1 cellular context compared by ENCODE assay signal in genomic region chr17:16463341-16464000, GRCh38.
TF ChIP-seq lines count a peak whose summit lies in the region.

No MANE protein-coding gene starts in this region.

TF ChIP-seq in WTC11, 78 proteins besides CTCF, POLR2A, EP300 and RAD21 (continued from another document):
- TF ChIP-seq ATF6 (CRISPR knock-in tag; IDR thresholded peaks at IDR 0.05) (no peak), FOXP4 (CRISPR knock-in tag; IDR thresholded peaks at IDR 0.05) (no peak), TP53 (CRISPR knock-in tag; IDR thresholded peaks at IDR 0.05) (no peak), RELA (CRISPR knock-in tag; IDR thresholded peaks at IDR 0.05; ENCODE audit: borderline replicate concordance) (no peak), FOXP1 (CRISPR knock-in tag; IDR thresholded peaks at IDR 0.05; ENCODE audit: borderline replicate concordance) (no peak), CDX4 (CRISPR knock-in tag; IDR thresholded peaks at IDR 0.05; ENCODE audit: borderline replicate concordance) (no peak), SP1 (CRISPR knock-in tag; conservative IDR thresholded peaks at IDR 0.05) (no peak), AFF4 (CRISPR knock-in tag; IDR thresholded peaks at IDR 0.05; ENCODE audit: borderline replicate concordance) (no peak), EMX1 (CRISPR knock-in tag; IDR thresholded peaks at IDR 0.05) (no peak), GRHL2 (CRISPR knock-in tag; IDR thresholded peaks at IDR 0.05; ENCODE audit: insufficient replicate concordance, severe bottlenecking) (no peak), NFYB (CRISPR knock-in tag; conservative IDR thresholded peaks at IDR 0.05; ENCODE audit: low read depth) (no peak), ZNF138 (CRISPR knock-in tag; conservative IDR thresholded peaks at IDR 0.05) (no peak)
